Comparison of ENCODE assay signal across 32 cellular contexts in the genomic region with DNA sequence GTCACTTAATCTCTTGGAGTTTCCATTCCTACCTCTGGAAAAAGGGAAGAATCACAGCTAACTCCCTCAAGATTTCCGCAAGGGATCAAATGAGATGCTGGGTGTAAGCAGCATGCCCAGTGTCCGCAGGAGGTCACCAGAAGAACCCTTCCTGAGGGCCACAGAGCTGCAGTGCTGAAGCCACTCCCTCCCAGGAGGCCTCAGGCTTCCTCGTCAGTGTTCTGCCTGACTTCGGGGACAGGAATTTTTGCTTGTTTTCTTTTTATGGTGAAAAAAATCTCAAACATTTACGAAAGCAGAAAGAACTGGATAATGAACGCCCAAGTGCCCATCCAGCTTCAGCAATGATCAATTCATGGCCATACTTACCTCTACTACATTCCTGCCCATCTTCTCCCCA.
DNase-seq lines count a peak whose midpoint lies in the region; ATAC-seq and TF ChIP-seq lines count a peak whose summit lies in the region.
"Had no signal": no experiment of that assay in that cellular context is flagged by ENCODE, and none has a peak within 500 bp of the region (broad histone marks: within the 10 kb centered on the region; RNA-seq: fewer than 3 reads in every experiment).

No MANE protein-coding gene starts in this region.

- no peaks in the 10 kb centered on the region for H3K9me3 Mint-ChIP-seq in CD4-positive, alpha-beta T cell
- no peaks in the 10 kb centered on the region for H3K9me3 Mint-ChIP-seq in central memory CD8-positive, alpha-beta T cell
- H3K9me3 Mint-ChIP-seq in natural killer cell: no peaks in the 10 kb centered on the region
- no peaks in the 10 kb centered on the region for H3K9me3 Mint-ChIP-seq in activated naive CD8-positive, alpha-beta T cell treated with anti-CD3 and anti-CD28 coated beads, Interleukin-2, amount 50 U/mL, for 24 hours
- H3K9me3 Mint-ChIP-seq: activated naive CD4-positive, alpha-beta T cell treated with anti-CD3 and anti-CD28 coated beads, Interleukin-2, amount 10 ng/mL, durations not matched to agents 7 days and 5 days; activated T-helper 17 cell treated with anti-CD3 and anti-CD28 coated beads, Interleukin-2, amount 50 U/mL, for 72 hours; endodermal cell; naive thymus-derived CD4-positive, alpha-beta T cell; stimulated activated memory B cell treated with anti-CD40 and anti-IgM and Interleukin-4, amounts not matched to agents 10 μg/mL and 1 μg/mL and 100 μg/mL, for 72 hours; T-helper 1 cell treated with Interleukin-12 subunit alpha and Interleukin-12 subunit beta and Interleukin-4 antibody, amounts not matched to agents 30 μg/mL and 1 μg/mL, for 36 hours had no signal

- H3K27me3 ChIP-seq in CD4-positive, alpha-beta T cell (ENCODE audit: control insufficient read depth, insufficient read depth, low read length): no peaks in the 10 kb centered on the region
- H3K27me3 ChIP-seq in MG63: no peaks in the 10 kb centered on the region
- H3K27me3 ChIP-seq: suprapubic skin, upper lobe of left lung had no signal

- H3K4me1 Mint-ChIP-seq in CD4-positive, alpha-beta T cell (ENCODE audit: low read depth): peaks cover 35% of the 10 kb centered on the region
- peaks cover 17% of the 10 kb centered on the region for H3K4me1 Mint-ChIP-seq in central memory CD8-positive, alpha-beta T cell
- H3K4me1 Mint-ChIP-seq in natural killer cell: peaks cover 29 to 43% of the 10 kb centered on the region in 2 donors
- peaks cover 45% of the 10 kb centered on the region for H3K4me1 Mint-ChIP-seq in activated naive CD8-positive, alpha-beta T cell treated with anti-CD3 and anti-CD28 coated beads, Interleukin-2, amount 50 U/mL, for 24 hours
- H3K4me1 Mint-ChIP-seq: endodermal cell; stimulated activated memory B cell treated with anti-CD40 and anti-IgM and Interleukin-4, amounts not matched to agents 10 μg/mL and 1 μg/mL and 100 μg/mL, for 72 hours had no signal

- intact Hi-C loops in CD4-positive, alpha-beta T cell (cut with DNase I, micrococcal nuclease): loop anchor here in 1 of 2 experiments (10.0 kb wide), 1 partner anchor 62 kb away; no protein-coding TSS in a partner anchor
- intact Hi-C loops in natural killer cell (cut with micrococcal nuclease): loop anchor here (2.0 kb wide), 1 partner anchor 40 kb away; no protein-coding TSS in a partner anchor

- H3K36me3 Mint-ChIP-seq in CD4-positive, alpha-beta T cell (ENCODE audit: low read depth): peaks cover 96% of the 10 kb centered on the region
- H3K36me3 Mint-ChIP-seq in central memory CD8-positive, alpha-beta T cell (ENCODE audit: insufficient read depth): peaks cover 51% of the 10 kb centered on the region
- peaks cover 17% of the 10 kb centered on the region for H3K36me3 Mint-ChIP-seq in natural killer cell
- H3K36me3 Mint-ChIP-seq in activated naive CD8-positive, alpha-beta T cell treated with anti-CD3 and anti-CD28 coated beads, Interleukin-2, amount 50 U/mL, for 24 hours (ENCODE audit: low read depth): peaks cover 59% of the 10 kb centered on the region

- H3K27ac Mint-ChIP-seq in CD4-positive, alpha-beta T cell: peak overlapping the region; percentile 37
- H3K27ac Mint-ChIP-seq in central memory CD8-positive, alpha-beta T cell (ENCODE audit: low read depth): peak overlapping the region; percentile 61
- H3K27ac Mint-ChIP-seq in natural killer cell: peak overlapping the region in 1 of 2 donors; percentile 37
- H3K27ac Mint-ChIP-seq in activated naive CD8-positive, alpha-beta T cell treated with anti-CD3 and anti-CD28 coated beads, Interleukin-2, amount 50 U/mL, for 24 hours: no peak overlapping the region
- H3K27ac Mint-ChIP-seq: activated naive CD4-positive, alpha-beta T cell treated with anti-CD3 and anti-CD28 coated beads, Interleukin-2, amount 10 ng/mL, durations not matched to agents 7 days and 5 days; endodermal cell; stimulated activated memory B cell treated with anti-CD40 and anti-IgM and Interleukin-4, amounts not matched to agents 10 μg/mL and 1 μg/mL and 100 μg/mL, for 72 hours; T-helper 1 cell treated with Interleukin-12 subunit alpha and Interleukin-12 subunit beta and Interleukin-4 antibody, amounts not matched to agents 30 μg/mL and 1 μg/mL, for 36 hours had no signal

- TF ChIP-seq CTCF in CD4-positive, alpha-beta T cell (IDR thresholded peaks at IDR 0.05): no peak
- TF ChIP-seq CTCF in natural killer cell (IDR thresholded peaks at IDR 0.05): no peak

- no peaks in the 10 kb centered on the region for H3K27me3 Mint-ChIP-seq in CD4-positive, alpha-beta T cell
- no peaks in the 10 kb centered on the region for H3K27me3 Mint-ChIP-seq in central memory CD8-positive, alpha-beta T cell
- H3K27me3 Mint-ChIP-seq in natural killer cell (ENCODE audit: low read depth in 2 of 2): no peaks in the 10 kb centered on the region
- no peaks in the 10 kb centered on the region for H3K27me3 Mint-ChIP-seq in activated naive CD8-positive, alpha-beta T cell treated with anti-CD3 and anti-CD28 coated beads, Interleukin-2, amount 50 U/mL, for 24 hours
- H3K27me3 Mint-ChIP-seq: activated naive CD4-positive, alpha-beta T cell treated with anti-CD3 and anti-CD28 coated beads, Interleukin-2, amount 10 ng/mL, durations not matched to agents 7 days and 5 days; activated T-helper 17 cell treated with anti-CD3 and anti-CD28 coated beads, Interleukin-2, amount 50 U/mL, for 72 hours; naive thymus-derived CD4-positive, alpha-beta T cell; stimulated activated memory B cell treated with anti-CD40 and anti-IgM and Interleukin-4, amounts not matched to agents 10 μg/mL and 1 μg/mL and 100 μg/mL, for 72 hours had no signal

- H3K4me3 ChIP-seq in MG63: no peak overlapping the region
- H3K4me3 ChIP-seq: K562, suprapubic skin, upper lobe of left lung had no signal

- CTCF ChIA-PET in CD4-positive, alpha-beta T cell (lab: Charles Lee): no interaction called here

- POLR2A ChIA-PET in CD4-positive, alpha-beta T cell (lab: Charles Lee): no interaction called here

- H3K4me3 Mint-ChIP-seq in CD4-positive, alpha-beta T cell: no peak overlapping the region
- no peak overlapping the region for H3K4me3 Mint-ChIP-seq in central memory CD8-positive, alpha-beta T cell
- peak overlapping the region; percentile 35 for H3K4me3 Mint-ChIP-seq in natural killer cell
- no peak overlapping the region for H3K4me3 Mint-ChIP-seq in activated naive CD8-positive, alpha-beta T cell treated with anti-CD3 and anti-CD28 coated beads, Interleukin-2, amount 50 U/mL, for 24 hours
- H3K4me3 Mint-ChIP-seq: activated naive CD4-positive, alpha-beta T cell treated with anti-CD3 and anti-CD28 coated beads, Interleukin-2, amount 10 ng/mL, durations not matched to agents 7 days and 5 days; activated T-helper 17 cell treated with anti-CD3 and anti-CD28 coated beads, Interleukin-2, amount 50 U/mL, for 72 hours; endodermal cell; stimulated activated memory B cell treated with anti-CD40 and anti-IgM and Interleukin-4, amounts not matched to agents 10 μg/mL and 1 μg/mL and 100 μg/mL, for 72 hours; T-helper 1 cell treated with Interleukin-12 subunit alpha and Interleukin-12 subunit beta and Interleukin-4 antibody, amounts not matched to agents 30 μg/mL and 1 μg/mL, for 36 hours had no signal

- H3K27ac ChIP-seq in CD4-positive, alpha-beta T cell (ENCODE audit: low read depth, low read length): no peak overlapping the region
- H3K27ac ChIP-seq: suprapubic skin, upper lobe of left lung had no signal

- peaks cover 48% of the 10 kb centered on the region for H3K36me3 ChIP-seq in MG63

- H3K9me3 ChIP-seq in CD4-positive, alpha-beta T cell (ENCODE audit: control insufficient read depth, low read length): no peaks in the 10 kb centered on the region
- no peaks in the 10 kb centered on the region for H3K9me3 ChIP-seq in MG63
- H3K9me3 ChIP-seq: Caco-2, suprapubic skin, upper lobe of left lung had no signal

- no peak for DNase-seq in CD4-positive, alpha-beta T cell
- DNase-seq in HS-27A (ENCODE audit: low read depth): peak; percentile 17
- DNase-seq in central memory CD8-positive, alpha-beta T cell (ENCODE audit: low spot score in 2 of 2): no peak
- DNase-seq in natural killer cell: no peak
- no peak for DNase-seq in MG63
- no peak for DNase-seq in activated naive CD8-positive, alpha-beta T cell treated with anti-CD3 and anti-CD28 coated beads, Interleukin-2, amount 50 U/mL, for 24 hours
- no peak for DNase-seq in DMS 273 (lab: John Stamatoyannopoulos, UW; ENCODE audit: unreplicated experiment)
- DNase-seq in NCI-H1417 (lab: John Stamatoyannopoulos, UW): no peak
- DNase-seq: activated CD4-positive, alpha-beta T cell treated with anti-CD3 and anti-CD28 coated beads, Interleukin-2, amount 50 U/mL, for 4 hours; activated naive CD4-positive, alpha-beta T cell treated with anti-CD3 and anti-CD28 coated beads, Interleukin-2, amount 10 ng/mL, durations not matched to agents 7 days and 5 days; amygdala; C1 segment of cervical spinal cord; Caco-2; DMS79; endodermal cell; foreskin fibroblast; H7; kidney; naive thymus-derived CD4-positive, alpha-beta T cell; NCI-H1417 treated with DMSO at 0.1 percent for 48 hours; NCI-H2081 treated with DMSO at 0.1 percent for 48 hours; NCI-H2227 treated with DMSO at 0.1 percent for 48 hours; occipital lobe; upper lobe of left lung had no signal

- ATAC-seq in CD4-positive, alpha-beta T cell (ENCODE audit: poor library complexity): no peak
- ATAC-seq in central memory CD8-positive, alpha-beta T cell (replicated peaks; ENCODE audit: extremely low read depth, poor library complexity, severe bottlenecking): no peak
- ATAC-seq in natural killer cell: no peak
- no peak for ATAC-seq in activated naive CD8-positive, alpha-beta T cell treated with anti-CD3 and anti-CD28 coated beads, Interleukin-2, amount 50 U/mL, for 24 hours
- ATAC-seq: activated CD4-positive, CD25-positive, alpha-beta regulatory T cell treated with anti-CD3 and anti-CD28 coated beads, Interleukin-2, amount 50 U/mL, for 24 hours; activated T-helper 17 cell treated with anti-CD3 and anti-CD28 coated beads, Interleukin-2, amount 50 U/mL, for 72 hours; K562; naive thymus-derived CD4-positive, alpha-beta T cell; Right ventricle myocardium inferior; SK-N-SH treated with all-trans-retinoic acid at 6 μM for 48 hours; stimulated activated memory B cell treated with anti-CD40 and anti-IgM and Interleukin-4, amounts not matched to agents 10 μg/mL and 1 μg/mL and 100 μg/mL, for 72 hours had no signal
